Comparison of ENCODE assay signal across 18 cellular contexts in genomic region chr6:76867182-76867581, GRCh38.
DNase-seq lines count a peak whose midpoint lies in the region; ATAC-seq and TF ChIP-seq lines count a peak whose summit lies in the region.
"Had no signal": no experiment of that assay in that cellular context is flagged by ENCODE, and none has a peak within 500 bp of the region (broad histone marks: within the 10 kb centered on the region; RNA-seq: fewer than 3 reads in every experiment).

No MANE protein-coding gene starts in this region.

- no peaks in the 10 kb centered on the region for H3K27me3 ChIP-seq in aorta (ENCODE audit: control insufficient read depth in 1 of 2, insufficient read depth in 2 of 2, low read length in 1 of 2)
- H3K27me3 ChIP-seq: BLaER1 treated with 17β-estradiol and CSF1 and Interleukin-3, amounts not matched to agents 10 nM and 100 nM had no signal

- H3K4me1 ChIP-seq in aorta (ENCODE audit: control insufficient read depth in 1 of 2, insufficient read depth in 2 of 2, low read length in 2 of 2), result peaks cover 0 to 2% of the 10 kb centered on the region in 2 donors

- 52 to 54% methylated on average over 3 of the region's 3 CpGs for WGBS in aorta, 2 donors

- peak overlapping the region; percentile 32; the same call in 1 of the 2 replicates for H3K27ac Mint-ChIP-seq in WTC11
- H3K27ac Mint-ChIP-seq: B cell; CD4-positive, CD25-positive, alpha-beta regulatory T cell; CD8-positive, alpha-beta memory T cell had no signal

- H3K4me3 ChIP-seq in aorta (ENCODE audit: low read length in 2 of 2), result no peak overlapping the region
- H3K4me3 ChIP-seq: BLaER1 treated with 17β-estradiol and CSF1 and Interleukin-3, amounts not matched to agents 10 nM and 100 nM; K562 had no signal

- DNase-seq in WTC11 (ENCODE audit: low spot score) (no peak), iPS-NIHi11 (ENCODE audit: low spot score) (peak; percentile 4), aorta (no peak), DMS153 (lab: John Stamatoyannopoulos, UW) (no peak), Right ventricle myocardium superior (no peak)
- DNase-seq: 8988T; CD4-positive, CD25-positive, alpha-beta regulatory T cell; CD8-positive, alpha-beta memory T cell; COR-L47; DMS 273 treated with DMSO at 0.1 percent for 48 hours; GOT3; H7 had no signal

- H3K27ac ChIP-seq in C4-2B (peak overlapping the region; percentile 65; the same call in 1 of the 2 replicates), aorta (ENCODE audit: low read depth in 1 of 2, low read length in 2 of 2) (peak overlapping the region; percentile 1 to 76)
- H3K27ac ChIP-seq: BLaER1 treated with 17β-estradiol and CSF1 and Interleukin-3, amounts not matched to agents 10 nM and 100 nM; HL-60 had no signal

- H3K4me3 Mint-ChIP-seq in WTC11, result no peak overlapping the region
- H3K4me3 Mint-ChIP-seq: B cell; CD4-positive, CD25-positive, alpha-beta regulatory T cell; CD8-positive, alpha-beta memory T cell had no signal

- CTCF ChIA-PET in WTC11 (lab: Charles Lee), result no interaction called here

- H3K36me3 ChIP-seq in aorta (ENCODE audit: control insufficient read depth in 1 of 2, insufficient read depth in 2 of 2, low read length in 1 of 2), result no peaks in the 10 kb centered on the region
- H3K36me3 ChIP-seq: BLaER1 treated with 17β-estradiol and CSF1 and Interleukin-3, amounts not matched to agents 10 nM and 100 nM had no signal

- TF ChIP-seq CTCF in C4-2B (conservative IDR thresholded peaks at IDR 0.05) (no peak), WTC11 (IDR thresholded peaks at IDR 0.05) (no peak)

- H3K4me1 Mint-ChIP-seq in WTC11, result peaks cover 15% of the 10 kb centered on the region
- H3K4me1 Mint-ChIP-seq: B cell; CD4-positive, CD25-positive, alpha-beta regulatory T cell; CD8-positive, alpha-beta memory T cell had no signal

- ATAC-seq in WTC11, result peak; percentile 96
- ATAC-seq in aorta (ENCODE audit: low FRiP score), result no peak
- ATAC-seq in Right ventricle myocardium superior (ENCODE audit: poor library complexity), result no peak
- ATAC-seq in activated CD4-positive, CD25-positive, alpha-beta regulatory T cell treated with anti-CD3 and anti-CD28 coated beads, Interleukin-2, amount 50 U/mL, for 24 hours, result no peak
- ATAC-seq: K562 had no signal

- intact Hi-C loops in aorta (cut with DNase I), result no loop called here
- intact Hi-C loops in Right ventricle myocardium superior (cut with DNase I), result no loop called here

- H3K9me3 Mint-ChIP-seq in WTC11, result peaks cover 2% of the 10 kb centered on the region

- 0 out of 2 replicates have a peak, but pooled peaks cover 1% of the 10 kb centered on the region for H3K36me3 Mint-ChIP-seq in WTC11
- H3K36me3 Mint-ChIP-seq: CD4-positive, CD25-positive, alpha-beta regulatory T cell had no signal

- no peaks in the 10 kb centered on the region for H3K9me3 ChIP-seq in aorta (ENCODE audit: control insufficient read depth, low read length)
- H3K9me3 ChIP-seq: BLaER1 treated with 17β-estradiol and CSF1 and Interleukin-3, amounts not matched to agents 10 nM and 100 nM had no signal

- peaks cover 4% of the 10 kb centered on the region; the same call in 1 of the 2 replicates for H3K27me3 Mint-ChIP-seq in WTC11 (ENCODE audit: low read depth)
- H3K27me3 Mint-ChIP-seq: B cell; CD4-positive, CD25-positive, alpha-beta regulatory T cell had no signal

- POLR2A ChIA-PET in WTC11 (lab: Charles Lee), result no interaction called here

TF ChIP-seq in WTC11, 78 proteins besides CTCF, POLR2A, EP300 and RAD21 (continues in another document):
- no peak for TF ChIP-seq ZNF281 (CRISPR knock-in tag; IDR thresholded peaks at IDR 0.05)
- no peak for TF ChIP-seq MAX (CRISPR knock-in tag; IDR thresholded peaks at IDR 0.05)
- TF ChIP-seq AFF4 (CRISPR knock-in tag; IDR thresholded peaks at IDR 0.05; ENCODE audit: borderline replicate concordance), result no peak
- no peak for TF ChIP-seq AR (CRISPR knock-in tag; IDR thresholded peaks at IDR 0.05)
- TF ChIP-seq ATF3 (CRISPR knock-in tag; conservative IDR thresholded peaks at IDR 0.05), result no peak
- no peak for TF ChIP-seq HMGXB4 (CRISPR knock-in tag; IDR thresholded peaks at IDR 0.05)
